In genomic region chr4:115201042-115201330, GRCh38 we compare ENCODE assay signal across 16 cellular contexts.
DNase-seq lines count a peak whose midpoint lies in the region; ATAC-seq and TF ChIP-seq lines count a peak whose summit lies in the region.
"Had no signal": no experiment of that assay in that cellular context is flagged by ENCODE, and none has a peak within 500 bp of the region (broad histone marks: within the 10 kb centered on the region; RNA-seq: fewer than 3 reads in every experiment).

No MANE protein-coding gene starts in this region.

- no peaks in the 10 kb centered on the region for H4K20me1 ChIP-seq in DND-41 (ENCODE audit: insufficient read depth, low read length)
- no peaks in the 10 kb centered on the region for H4K20me1 ChIP-seq in neural progenitor cell (ENCODE audit: low read depth)
- H4K20me1 ChIP-seq: BLaER1 had no signal

- ATAC-seq in DND-41 (ENCODE audit: insufficient read depth, low read depth): no peak
- peak; percentile 22; the same call in 1 of the 2 replicates for ATAC-seq in WTC11
- no peak for ATAC-seq in HG03108 (IDR thresholded peaks at IDR 0.05; ENCODE audit: unreplicated experiment)

- no peak overlapping the region for H3K27ac ChIP-seq in DND-41 (ENCODE audit: low read length)
- no peak overlapping the region for H3K27ac ChIP-seq in neural progenitor cell
- H3K27ac ChIP-seq: 22Rv1, BLaER1, HL-60 had no signal

- H2AFZ ChIP-seq in DND-41 (ENCODE audit: low read depth, low read length): peak overlapping the region; percentile 33; the same call in 1 of the 2 replicates
- peak overlapping the region; percentile 97 for H2AFZ ChIP-seq in neural progenitor cell (replicated peaks)

- H3K27me3 ChIP-seq in DND-41 (ENCODE audit: insufficient read depth, low read length, poor library complexity) (no peaks in the 10 kb centered on the region), neural progenitor cell (no peaks in the 10 kb centered on the region)
- H3K27me3 ChIP-seq: BLaER1 had no signal

- POLR2A ChIA-PET in WTC11 (lab: Charles Lee): no interaction called here

- H3K4me3 Mint-ChIP-seq in WTC11: no peak overlapping the region
- no peak overlapping the region for H3K4me3 Mint-ChIP-seq in neural progenitor cell
- H3K4me3 Mint-ChIP-seq in mesothelial cell of epicardium: no peak overlapping the region
- H3K4me3 Mint-ChIP-seq: CD14-positive monocyte; CD4-positive, alpha-beta memory T cell had no signal

- H3F3A ChIP-seq in neural progenitor cell (ENCODE audit: low read depth): no peaks in the 10 kb centered on the region

- no peaks in the 10 kb centered on the region for H3K9me3 ChIP-seq in DND-41 (ENCODE audit: insufficient read depth, low read length, severe bottlenecking)
- no peaks in the 10 kb centered on the region for H3K9me3 ChIP-seq in neural progenitor cell (ENCODE audit: low read depth)

- DNase-seq in DND-41 (no peak), WTC11 (ENCODE audit: low spot score) (no peak), iPS-NIHi7 (ENCODE audit: extremely low spot score) (peak; percentile 8), neural progenitor cell (ENCODE audit: low spot score) (no peak), mesothelial cell of epicardium (ENCODE audit: low spot score in 2 of 2, unreplicated experiment in 2 of 2) (no peak), NCI-H2107 treated with DMSO at 0.1 percent for 48 hours (lab: John Stamatoyannopoulos, UW; ENCODE audit: unreplicated experiment) (no peak)
- no peak for DNase-seq in stimulated activated CD4-positive, alpha-beta T cell treated with anti-CD3 and anti-CD28 coated beads, Interleukin-2, amount 100 ng/mL, for 24 hours
- DNase-seq: CD4-positive, alpha-beta memory T cell; DMS153; DMS79; HCEC 1CT had no signal

- H3K4me3 ChIP-seq in DND-41 (ENCODE audit: low read depth in 1 of 2, low read length in 2 of 2): no peak overlapping the region
- H3K4me3 ChIP-seq in neural progenitor cell: no peak overlapping the region
- H3K4me3 ChIP-seq: BLaER1 had no signal

- CTCF ChIA-PET in WTC11 (lab: Charles Lee): no interaction called here

- H3K4me1 ChIP-seq in DND-41 (ENCODE audit: insufficient read depth, low read length) (no peaks in the 10 kb centered on the region), neural progenitor cell (no peaks in the 10 kb centered on the region)

- H3K27me3 Mint-ChIP-seq in WTC11 (ENCODE audit: low read depth): no peaks in the 10 kb centered on the region; the same call in 1 of the 2 replicates
- H3K27me3 Mint-ChIP-seq in neural progenitor cell (ENCODE audit: insufficient read depth, low read depth): peaks cover 6% of the 10 kb centered on the region
- H3K27me3 Mint-ChIP-seq in mesothelial cell of epicardium (ENCODE audit: low read depth): no peaks in the 10 kb centered on the region
- H3K27me3 Mint-ChIP-seq: CD4-positive, alpha-beta memory T cell had no signal

- no peak overlapping the region for H3K4me2 ChIP-seq in DND-41 (ENCODE audit: insufficient read depth, low read length)
- no peak overlapping the region for H3K4me2 ChIP-seq in neural progenitor cell
- H3K4me2 ChIP-seq: BLaER1 had no signal

- H3K4me1 Mint-ChIP-seq in WTC11 (no peaks in the 10 kb centered on the region), neural progenitor cell (peaks cover 5% of the 10 kb centered on the region), mesothelial cell of epicardium (no peaks in the 10 kb centered on the region)
- H3K4me1 Mint-ChIP-seq: CD14-positive monocyte; CD4-positive, alpha-beta memory T cell had no signal

- H3K9ac ChIP-seq in DND-41 (ENCODE audit: low read depth, low read length) (no peak overlapping the region), neural progenitor cell (no peak overlapping the region)
- H3K9ac ChIP-seq: BLaER1 had no signal

- H3K27ac Mint-ChIP-seq in WTC11 (no peak overlapping the region), neural progenitor cell (no peak overlapping the region), mesothelial cell of epicardium (no peak overlapping the region)
- H3K27ac Mint-ChIP-seq: CD4-positive, alpha-beta memory T cell had no signal

- H3K79me2 ChIP-seq in DND-41 (ENCODE audit: insufficient read depth, low read length): no peaks in the 10 kb centered on the region
- no peaks in the 10 kb centered on the region for H3K79me2 ChIP-seq in neural progenitor cell (ENCODE audit: low read depth)

- no peaks in the 10 kb centered on the region for H3K36me3 ChIP-seq in DND-41 (ENCODE audit: insufficient read depth, low read length)
- no peaks in the 10 kb centered on the region for H3K36me3 ChIP-seq in neural progenitor cell
- H3K36me3 ChIP-seq: BLaER1 had no signal

- no peak for TF ChIP-seq CTCF in DND-41 (IDR thresholded peaks at IDR 0.05; ENCODE audit: borderline replicate concordance, extremely low read depth, low read length, poor library complexity, severe bottlenecking)
- no peak for TF ChIP-seq CTCF in WTC11 (IDR thresholded peaks at IDR 0.05)
- no peak for TF ChIP-seq CTCF in neural progenitor cell (IDR thresholded peaks at IDR 0.05)
- no peak for TF ChIP-seq CTCF in mesothelial cell of epicardium (IDR thresholded peaks at IDR 0.05; ENCODE audit: unreplicated experiment)

- peaks cover 6% of the 10 kb centered on the region for H3K36me3 Mint-ChIP-seq in WTC11
- H3K36me3 Mint-ChIP-seq in neural progenitor cell: no peaks in the 10 kb centered on the region
- H3K36me3 Mint-ChIP-seq in mesothelial cell of epicardium: peaks cover 4% of the 10 kb centered on the region
- H3K36me3 Mint-ChIP-seq: CD14-positive monocyte; CD4-positive, alpha-beta memory T cell had no signal

- H3K9me3 Mint-ChIP-seq in WTC11 (peaks cover 25% of the 10 kb centered on the region), neural progenitor cell (peaks cover 17% of the 10 kb centered on the region), mesothelial cell of epicardium (peaks cover 36% of the 10 kb centered on the region)

TF ChIP-seq in WTC11, 78 proteins besides CTCF, POLR2A, EP300 and RAD21:
- TF ChIP-seq PREB (CRISPR knock-in tag; IDR thresholded peaks at IDR 0.05; ENCODE audit: borderline replicate concordance) (no peak), ERG (CRISPR knock-in tag; IDR thresholded peaks at IDR 0.05) (no peak)
TF ChIP-seq in WTC11: peak in this region for 0.
